Comparison of ENCODE assay signal across 8 cellular contexts in genomic region chr9:14313378-14313940, GRCh38. TPM values are rescaled to one million over a fixed set of nuclear protein-coding genes. Genes with fewer than 3 reads are reported as not detected.
DNase-seq lines count a peak whose midpoint lies in the region; ATAC-seq and TF ChIP-seq lines count a peak whose summit lies in the region.

No MANE protein-coding gene starts in this region.

- DNase-seq in BE2C (no peak), heart right ventricle (no peak), prostate gland (ENCODE audit: low spot score) (no peak), middle frontal gyrus (ENCODE audit: extremely low spot score, low spot score) (no peak), NCI-H187 (lab: John Stamatoyannopoulos, UW) (no peak)
- no peak for DNase-seq in activated naive CD4-positive, alpha-beta T cell treated with anti-CD3 and anti-CD28 coated beads, Interleukin-2, amount 10 ng/mL, durations not matched to agents 7 days and 5 days

- TF ChIP-seq POLR2A in prostate gland (IDR thresholded peaks at IDR 0.05) = no peak

- intact Hi-C loops in heart right ventricle (cut with DNase I) = loop anchor here in 9 of 10 donors (2.0 to 10.0 kb wide), 16 partner anchors 34 to 749 kb away; no protein-coding TSS in a partner anchor
- intact Hi-C loops in prostate gland (cut with DNase I) = loop anchor here (2.0 to 10.0 kb wide), 4 partner anchors 34 to 283 kb away; no protein-coding TSS in a partner anchor

- no peak for TF ChIP-seq CTCF in BE2C (IDR thresholded peaks at IDR 0.05; ENCODE audit: low read depth, low read length)
- TF ChIP-seq CTCF in heart right ventricle (IDR thresholded peaks at IDR 0.05) = no peak
- no peak for TF ChIP-seq CTCF in prostate gland (IDR thresholded peaks at IDR 0.05)

- CTCF ChIA-PET in activated naive CD4-positive, alpha-beta T cell treated with anti-CD3 and anti-CD28 coated beads, Interleukin-2, amount 10 ng/mL, durations not matched to agents 7 days and 5 days (lab: Charles Lee) = no interaction called here

- H3K27me3 Mint-ChIP-seq in activated naive CD4-positive, alpha-beta T cell treated with anti-CD3 and anti-CD28 coated beads, Interleukin-2, amount 10 ng/mL, durations not matched to agents 7 days and 5 days = peaks cover 62% of the 10 kb centered on the region

- H3K4me3 ChIP-seq in BE2C (ENCODE audit: low read depth, low read length) (peak overlapping the region; percentile 95), HUES48 (ENCODE audit: low read depth, low read length) (peak overlapping the region; percentile 84), heart right ventricle (peak overlapping the region; percentile 55 to 94 (median 76)), prostate gland (peak overlapping the region; percentile 73 to 86)

- H3K27ac Mint-ChIP-seq in activated naive CD4-positive, alpha-beta T cell treated with anti-CD3 and anti-CD28 coated beads, Interleukin-2, amount 10 ng/mL, durations not matched to agents 7 days and 5 days = peak overlapping the region; percentile 65

- H3K4me1 ChIP-seq in BE2C = peaks cover 20% of the 10 kb centered on the region
- peaks cover 39% of the 10 kb centered on the region for H3K4me1 ChIP-seq in HUES48 (ENCODE audit: control insufficient read depth, insufficient read depth, low read length)
- peaks cover 0 to 55% (median 37%) of the 10 kb centered on the region in 9 donors for H3K4me1 ChIP-seq in heart right ventricle
- H3K4me1 ChIP-seq in prostate gland (replicated peaks) = peaks cover 6% of the 10 kb centered on the region

- H3K27ac ChIP-seq in HUES48 (ENCODE audit: low read depth, low read length) (peak overlapping the region; percentile 73), heart right ventricle (peak overlapping the region; percentile 96 to 100 (median 99)), prostate gland (peak overlapping the region; percentile 96 to 99)

- H3K4me3 Mint-ChIP-seq in activated naive CD4-positive, alpha-beta T cell treated with anti-CD3 and anti-CD28 coated beads, Interleukin-2, amount 10 ng/mL, durations not matched to agents 7 days and 5 days = peak overlapping the region; percentile 48

- 0 to 2% methylated on average over 33 of the region's 33 CpGs for WGBS in heart right ventricle, 2 donors
- under 1% methylated on average over 33 of the region's 33 CpGs for WGBS in prostate gland

- H3K9me3 Mint-ChIP-seq in activated naive CD4-positive, alpha-beta T cell treated with anti-CD3 and anti-CD28 coated beads, Interleukin-2, amount 10 ng/mL, durations not matched to agents 7 days and 5 days = no peaks in the 10 kb centered on the region

- ATAC-seq in heart right ventricle = no peak
- no peak for ATAC-seq in GM21723 (IDR thresholded peaks at IDR 0.05; ENCODE audit: unreplicated experiment)

- H3K9me3 ChIP-seq in BE2C = no peaks in the 10 kb centered on the region
- H3K9me3 ChIP-seq in HUES48 (ENCODE audit: control insufficient read depth, insufficient read depth, low read length) = no peaks in the 10 kb centered on the region
- no peaks in the 10 kb centered on the region for H3K9me3 ChIP-seq in heart right ventricle
- H3K9me3 ChIP-seq in prostate gland = no peaks in the 10 kb centered on the region

- H3K27me3 ChIP-seq in BE2C (no peaks in the 10 kb centered on the region), HUES48 (ENCODE audit: control insufficient read depth, insufficient read depth, low read length) (peaks cover 46% of the 10 kb centered on the region), heart right ventricle (peaks cover 0 to 64% (median 0%) of the 10 kb centered on the region in 7 donors), prostate gland (replicated peaks; ENCODE audit: insufficient read depth) (no peaks in the 10 kb centered on the region)

- H3K9ac ChIP-seq in HUES48 (ENCODE audit: low read depth, low read length) = peak overlapping the region; percentile 33

- H3K36me3 ChIP-seq in BE2C (no peaks in the 10 kb centered on the region), HUES48 (ENCODE audit: control insufficient read depth, insufficient read depth, low read length) (no peaks in the 10 kb centered on the region), heart right ventricle (no peaks in the 10 kb centered on the region), prostate gland (no peaks in the 10 kb centered on the region)

- peaks cover 9% of the 10 kb centered on the region for H3K36me3 Mint-ChIP-seq in activated naive CD4-positive, alpha-beta T cell treated with anti-CD3 and anti-CD28 coated beads, Interleukin-2, amount 10 ng/mL, durations not matched to agents 7 days and 5 days

- H3K4me1 Mint-ChIP-seq in activated naive CD4-positive, alpha-beta T cell treated with anti-CD3 and anti-CD28 coated beads, Interleukin-2, amount 10 ng/mL, durations not matched to agents 7 days and 5 days = peaks cover 19% of the 10 kb centered on the region

RNA-seq across cellular contexts. Expression of gene NFIB, which starts 0.5 kb away (rescaled TPM):
- polyA plus RNA-seq in BE2C (2012; ENCODE audit: insufficient read depth, insufficient read length, low read depth) = 9.2 TPM
- total RNA-seq in heart right ventricle (100 to 1,000 TPM in 9 of 10 donors, 10 to 100 TPM in 1; 96.8 to 145 (median 126) TPM), prostate gland (100 to 1,000 TPM; 131 to 165 TPM)
- 10 to 100 TPM; 16.7 to 37.2 TPM for polyA plus RNA-seq in heart right ventricle
